1 cellular context compared by ENCODE assay signal in the genomic region with DNA sequence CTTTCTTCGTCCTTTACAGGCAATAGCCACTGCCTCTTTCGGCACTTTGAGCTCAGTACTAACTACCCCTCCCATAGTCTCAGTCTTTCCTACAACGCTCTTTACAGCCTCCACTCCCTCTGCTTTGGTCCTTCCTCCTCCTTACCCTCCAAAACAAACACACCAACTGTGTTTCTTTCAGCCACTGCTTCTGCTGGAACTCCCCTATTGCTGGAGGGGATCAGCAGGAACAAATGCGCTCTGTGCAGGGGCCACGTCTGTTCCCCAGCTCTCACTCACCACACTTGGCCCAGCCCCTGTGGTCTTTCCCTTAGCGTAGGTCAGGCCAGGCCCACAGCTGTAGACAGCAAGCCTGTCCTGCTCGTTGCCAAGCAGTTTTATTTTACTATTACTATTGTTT.
TF ChIP-seq lines count a peak whose summit lies in the region.

No MANE protein-coding gene starts in this region.

TF ChIP-seq in K562, 482 proteins besides CTCF, POLR2A, EP300 and RAD21:
- TF ChIP-seq ZNF766 (CRISPR knock-in tag; conservative IDR thresholded peaks at IDR 0.05) (no peak), SIRT6 (IDR thresholded peaks at IDR 0.05; ENCODE audit: low read depth, low read length) (no peak), NFIX (CRISPR knock-in tag; IDR thresholded peaks at IDR 0.05; ENCODE audit: low read depth) (no peak), KLF1 (tag; IDR thresholded peaks at IDR 0.05) (no peak)
- TF ChIP-seq, protein P1, sequence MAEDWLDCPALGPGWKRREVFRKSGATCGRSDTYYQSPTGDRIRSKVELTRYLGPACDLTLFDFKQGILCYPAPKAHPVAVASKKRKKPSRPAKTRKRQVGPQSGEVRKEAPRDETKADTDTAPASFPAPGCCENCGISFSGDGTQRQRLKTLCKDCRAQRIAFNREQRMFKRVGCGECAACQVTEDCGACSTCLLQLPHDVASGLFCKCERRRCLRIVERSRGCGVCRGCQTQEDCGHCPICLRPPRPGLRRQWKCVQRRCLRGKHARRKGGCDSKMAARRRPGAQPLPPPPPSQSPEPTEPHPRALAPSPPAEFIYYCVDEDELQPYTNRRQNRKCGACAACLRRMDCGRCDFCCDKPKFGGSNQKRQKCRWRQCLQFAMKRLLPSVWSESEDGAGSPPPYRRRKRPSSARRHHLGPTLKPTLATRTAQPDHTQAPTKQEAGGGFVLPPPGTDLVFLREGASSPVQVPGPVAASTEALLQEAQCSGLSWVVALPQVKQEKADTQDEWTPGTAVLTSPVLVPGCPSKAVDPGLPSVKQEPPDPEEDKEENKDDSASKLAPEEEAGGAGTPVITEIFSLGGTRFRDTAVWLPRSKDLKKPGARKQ (CRISPR knock-in tag; IDR thresholded peaks at IDR 0.05): no peak
